ENCODE assay signal across 12 cellular contexts in the genomic region with DNA sequence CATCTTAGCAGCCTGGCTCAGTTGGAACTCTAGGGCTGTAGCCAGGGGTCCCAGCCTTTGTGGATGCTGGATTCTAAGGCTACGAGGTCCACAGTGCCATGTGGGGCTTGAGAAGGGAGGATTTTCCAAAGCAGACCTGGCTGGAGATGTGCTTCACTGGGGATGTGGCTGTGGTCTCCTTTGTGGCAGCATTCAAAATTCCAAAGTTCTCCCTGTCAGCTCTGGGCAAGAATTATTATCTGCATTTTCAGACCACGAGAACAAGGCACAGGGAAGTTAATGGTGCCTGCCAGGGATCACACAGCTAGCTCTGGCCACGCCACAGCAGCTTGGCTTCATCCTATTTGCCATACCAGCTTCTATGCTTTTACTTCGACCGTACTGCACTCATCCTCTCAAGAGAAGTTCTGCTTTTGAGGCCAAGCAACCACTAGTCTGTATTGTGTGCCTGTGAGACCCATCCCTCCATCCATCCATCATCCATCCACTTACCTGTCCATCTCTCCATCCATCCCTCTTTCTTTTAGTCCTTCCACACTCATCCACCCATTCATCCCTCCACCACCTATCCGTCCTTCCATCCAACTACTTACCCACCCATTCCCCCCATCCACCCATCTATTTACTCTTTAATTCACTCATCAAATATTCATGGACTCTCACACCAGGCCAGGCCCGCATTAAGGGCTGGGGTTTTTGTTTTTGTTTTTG.
DNase-seq lines count a peak whose midpoint lies in the region; ATAC-seq and TF ChIP-seq lines count a peak whose summit lies in the region.
"Had no signal": no experiment of that assay in that cellular context is flagged by ENCODE, and none has a peak within 500 bp of the region (broad histone marks: within the 10 kb centered on the region; RNA-seq: fewer than 3 reads in every experiment).

No MANE protein-coding gene starts in this region.

- H2BK12ac ChIP-seq in trophoblast cell (ENCODE audit: low read length), result no peak overlapping the region

- no peak overlapping the region for H2AK5ac ChIP-seq in trophoblast cell (ENCODE audit: low read length)

- no peaks in the 10 kb centered on the region for H3K9me3 ChIP-seq in BLaER1 treated with 17β-estradiol and CSF1 and Interleukin-3, amounts not matched to agents 10 nM and 100 nM (replicated peaks in 1 of 11)
- H3K9me3 ChIP-seq in gastroesophageal sphincter (no peaks in the 10 kb centered on the region), trophoblast cell (ENCODE audit: insufficient read depth, low read depth, low read length) (peaks cover 4% of the 10 kb centered on the region)
- H3K9me3 ChIP-seq in CD8-positive, alpha-beta T cell (ENCODE audit: low read length), result no peaks in the 10 kb centered on the region

- H4K8ac ChIP-seq in trophoblast cell (ENCODE audit: low read depth, low read length), result no peak overlapping the region

- peaks cover 12 to 51% (median 34%) of the 10 kb centered on the region in 11 experiments; a peak in 20 of 22 replicates for H3K36me3 ChIP-seq in BLaER1 treated with 17β-estradiol and CSF1 and Interleukin-3, amounts not matched to agents 10 nM and 100 nM
- H3K36me3 ChIP-seq in gastroesophageal sphincter (peaks cover 0 to 37% of the 10 kb centered on the region in 2 donors), trophoblast cell (ENCODE audit: control insufficient read depth in 1 of 2, insufficient read depth in 2 of 2, low read length in 2 of 2) (peaks cover 57 to 63% of the 10 kb centered on the region in 2 experiments)
- no peaks in the 10 kb centered on the region for H3K36me3 ChIP-seq in CD8-positive, alpha-beta T cell (ENCODE audit: insufficient read depth, low read length)

- H3K27me3 ChIP-seq in BLaER1 treated with 17β-estradiol and CSF1 and Interleukin-3, amounts not matched to agents 10 nM and 100 nM, result no peaks in the 10 kb centered on the region
- H3K27me3 ChIP-seq in gastroesophageal sphincter, result no peaks in the 10 kb centered on the region
- H3K27me3 ChIP-seq in trophoblast cell (ENCODE audit: insufficient read depth, low read length), result no peaks in the 10 kb centered on the region
- no peaks in the 10 kb centered on the region for H3K27me3 ChIP-seq in CD8-positive, alpha-beta T cell (ENCODE audit: insufficient read depth, low read length)

- H3K4me3 ChIP-seq in BLaER1 treated with 17β-estradiol and CSF1 and Interleukin-3, amounts not matched to agents 10 nM and 100 nM, result peak overlapping the region in 7 of 10 experiments; percentile 24 to 55 (median 37); a peak in 7 of 20 replicates
- H3K4me3 ChIP-seq in gastroesophageal sphincter (no peak overlapping the region), trophoblast cell (ENCODE audit: low read depth, low read length) (no peak overlapping the region)
- no peak overlapping the region for H3K4me3 ChIP-seq in CD8-positive, alpha-beta T cell (ENCODE audit: low read depth, low read length)

- no peak overlapping the region for H3K14ac ChIP-seq in trophoblast cell (ENCODE audit: low read length)

- H3K27me3 Mint-ChIP-seq in CD8-positive, alpha-beta T cell (ENCODE audit: low read depth), result no peaks in the 10 kb centered on the region
- H3K27me3 Mint-ChIP-seq: central memory CD8-positive, alpha-beta T cell had no signal

- no peak overlapping the region for H3K4ac ChIP-seq in trophoblast cell (ENCODE audit: low read depth, low read length)

- CTCF ChIA-PET in CD8-positive, alpha-beta T cell (lab: Charles Lee), result no interaction called here

- no peak overlapping the region for H2BK5ac ChIP-seq in trophoblast cell (ENCODE audit: low read depth, low read length, poor library complexity)

- peaks cover 73% of the 10 kb centered on the region for H3K4me1 Mint-ChIP-seq in CD8-positive, alpha-beta T cell (ENCODE audit: low read depth)

- H3K9me3 Mint-ChIP-seq in CD8-positive, alpha-beta T cell, result no peaks in the 10 kb centered on the region
- H3K9me3 Mint-ChIP-seq: central memory CD8-positive, alpha-beta T cell had no signal

- H3K79me1 ChIP-seq in trophoblast cell (ENCODE audit: low read length), result no peaks in the 10 kb centered on the region

- WGBS in gastroesophageal sphincter (ENCODE audit: low coverage in 1 of 2), 2 donors, result 92 to 96% methylated on average over 4 to 5 of the region's 7 CpGs
- WGBS in trophoblast cell (ENCODE audit: extremely low coverage, insufficient coverage, insufficient read length), result 100% methylated on average over 1 of the region's 7 CpGs

- DNase-seq in MV-4-11 (lab: John Stamatoyannopoulos, UW), result peak; percentile 37
- no peak for DNase-seq in trophoblast cell
- no peak for DNase-seq in SW480 (ENCODE audit: low spot score)
- no peak for DNase-seq in CD8-positive, alpha-beta T cell
- no peak for DNase-seq in caudate nucleus (lab: John Stamatoyannopoulos, UW)
- DNase-seq: NCI-H524; stimulated activated CD4-positive, alpha-beta T cell treated with anti-CD3 and anti-CD28 coated beads, Interleukin-2, amount 100 ng/mL, for 24 hours; stimulated activated naive CD4-positive, alpha-beta T cell treated with Interleukin-2 at 50 U/mL for 16 hours had no signal

- H3K9ac ChIP-seq in BLaER1 treated with 17β-estradiol and CSF1 and Interleukin-3, amounts not matched to agents 10 nM and 100 nM, result peak overlapping the region; percentile 74 to 85 (median 81); a peak in 20 of 22 replicates
- H3K9ac ChIP-seq in trophoblast cell (ENCODE audit: low read length), result no peak overlapping the region

- peak overlapping the region; percentile 88 to 99 (median 97) for H3K4me2 ChIP-seq in BLaER1 treated with 17β-estradiol and CSF1 and Interleukin-3, amounts not matched to agents 10 nM and 100 nM
- H3K4me2 ChIP-seq in trophoblast cell (ENCODE audit: low read length), result no peak overlapping the region

- H3K23ac ChIP-seq in trophoblast cell (ENCODE audit: low read length), result no peak overlapping the region

- no peak for TF ChIP-seq EP300 in gastroesophageal sphincter (IDR thresholded peaks at IDR 0.05)

- no peak overlapping the region for H2BK120ac ChIP-seq in trophoblast cell (ENCODE audit: insufficient read depth, low read length, poor library complexity)

- POLR2A ChIA-PET in CD8-positive, alpha-beta T cell (lab: Charles Lee), result interaction anchor here (1.6 kb wide), 1 partner anchor 9 kb away, joined by 3 read pairs; no protein-coding TSS in a partner anchor

- H3K79me2 ChIP-seq in trophoblast cell (ENCODE audit: control insufficient read depth, insufficient read depth, low read length, poor library complexity), result peaks cover 2% of the 10 kb centered on the region

- H3K36me3 Mint-ChIP-seq in CD8-positive, alpha-beta T cell, result peaks cover 4% of the 10 kb centered on the region

- ATAC-seq in gastroesophageal sphincter, result no peak
- ATAC-seq in GM18907 (IDR thresholded peaks at IDR 0.05; ENCODE audit: unreplicated experiment), result no peak
- no peak for ATAC-seq in CD8-positive, alpha-beta T cell

- TF ChIP-seq POLR2A in gastroesophageal sphincter (IDR thresholded peaks at IDR 0.05), result no peak

- H3K4me1 ChIP-seq in BLaER1 treated with 17β-estradiol and CSF1 and Interleukin-3, amounts not matched to agents 10 nM and 100 nM, result peaks cover 99 to 100% (median 100%) of the 10 kb centered on the region in 10 experiments
- H3K4me1 ChIP-seq in gastroesophageal sphincter (peaks cover 7 to 100% (median 81%) of the 10 kb centered on the region in 3 donors), trophoblast cell (ENCODE audit: control insufficient read depth in 1 of 2, insufficient read depth in 2 of 2, low read length in 2 of 2) (peaks cover 18 to 22% of the 10 kb centered on the region in 2 experiments)
- peaks cover 65% of the 10 kb centered on the region for H3K4me1 ChIP-seq in CD8-positive, alpha-beta T cell (ENCODE audit: insufficient read depth, low read length)

- H3K18ac ChIP-seq in trophoblast cell (ENCODE audit: low read length), result peak overlapping the region; percentile 29

- no peak overlapping the region for H3K4me3 Mint-ChIP-seq in CD8-positive, alpha-beta T cell
- H3K4me3 Mint-ChIP-seq: central memory CD8-positive, alpha-beta T cell had no signal

- H2AFZ ChIP-seq in trophoblast cell (ENCODE audit: insufficient read depth, low read length, poor library complexity), result no peak overlapping the region

- TF ChIP-seq CTCF in gastroesophageal sphincter (IDR thresholded peaks at IDR 0.05), result no peak
- no peak for TF ChIP-seq CTCF in CD8-positive, alpha-beta T cell (IDR thresholded peaks at IDR 0.05)

- no peak overlapping the region for H4K91ac ChIP-seq in trophoblast cell (ENCODE audit: low read depth, low read length)

- H4K12ac ChIP-seq in trophoblast cell (ENCODE audit: low read depth, low read length), result no peak overlapping the region

- peak overlapping the region; percentile 39 to 98 (median 93); a peak in 21 of 22 replicates for H3K27ac ChIP-seq in BLaER1 treated with 17β-estradiol and CSF1 and Interleukin-3, amounts not matched to agents 10 nM and 100 nM
- peak overlapping the region in 3 of 4 donors; percentile 82 to 88 (median 88) for H3K27ac ChIP-seq in gastroesophageal sphincter
- H3K27ac ChIP-seq in trophoblast cell (ENCODE audit: low read depth, low read length), result no peak overlapping the region
- H3K27ac ChIP-seq in CD8-positive, alpha-beta T cell (ENCODE audit: low read depth, low read length), result no peak overlapping the region
- H3K27ac ChIP-seq in caudate nucleus (ENCODE audit: low read depth, low read length), result no peak overlapping the region

- intact Hi-C loops in CD8-positive, alpha-beta T cell (cut with DNase I, micrococcal nuclease), result no loop called here

- peaks cover 0 to 40% (median 14%) of the 10 kb centered on the region in 11 experiments; a peak in 7 of 22 replicates for H4K20me1 ChIP-seq in BLaER1 treated with 17β-estradiol and CSF1 and Interleukin-3, amounts not matched to agents 10 nM and 100 nM

- H3K27ac Mint-ChIP-seq in CD8-positive, alpha-beta T cell, result no peak overlapping the region

Comparison
In these comparisons a context has a peak if more than half of its experiments do, and no peak if none do; other contexts are left out.
1. H3K27ac ChIP-seq: peak in BLaER1 treated with 17β-estradiol and CSF1 and Interleukin-3, amounts not matched to agents 10 nM and 100 nM (11 of 11) and gastroesophageal sphincter (3 of 4); none in trophoblast cell (single experiment), CD8-positive, alpha-beta T cell (single experiment) and caudate nucleus (single experiment).
2. H3K4me3 ChIP-seq: peak in BLaER1 treated with 17β-estradiol and CSF1 and Interleukin-3, amounts not matched to agents 10 nM and 100 nM (7 of 10); none in gastroesophageal sphincter (0 of 2), trophoblast cell (single experiment) and CD8-positive, alpha-beta T cell (single experiment).